In the genomic region with DNA sequence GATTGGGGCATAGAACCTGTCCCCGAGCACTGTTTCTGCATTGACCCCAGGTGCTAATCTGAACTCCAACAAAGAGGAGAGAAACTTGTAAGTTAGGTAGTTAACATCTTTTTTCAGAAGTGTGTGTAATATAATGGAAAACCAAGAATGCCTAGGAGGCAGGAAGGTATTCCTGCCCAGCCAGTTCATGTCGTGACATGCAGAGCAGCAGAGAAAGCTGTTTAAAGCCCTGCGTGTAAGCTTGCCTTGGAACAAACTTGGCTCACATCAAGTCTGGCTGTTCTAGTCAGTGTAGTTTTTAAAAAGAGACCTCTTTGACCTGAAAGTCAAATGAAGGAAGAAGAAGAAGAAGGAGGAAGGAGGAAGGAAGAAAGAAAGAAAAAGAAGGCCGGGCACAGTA, we compare ENCODE assay signal across 15 cellular contexts. TPM values are rescaled to one million over a fixed set of nuclear protein-coding genes. Genes with fewer than 3 reads are reported as not detected.
DNase-seq lines count a peak whose midpoint lies in the region; ATAC-seq, FAIRE-seq and TF ChIP-seq lines count a peak whose summit lies in the region.
"Had no signal": no experiment of that assay in that cellular context is flagged by ENCODE, and none has a peak within 500 bp of the region (broad histone marks: within the 10 kb centered on the region; RNA-seq: fewer than 3 reads in every experiment).

No MANE protein-coding gene starts in this region.

- peak overlapping the region; percentile 94 to 99 for H3K27ac ChIP-seq in kidney (ENCODE audit: low read depth in 2 of 2, low read length in 2 of 2)
- peak overlapping the region in 3 of 4 donors; percentile 98 to 100 (median 99) for H3K27ac ChIP-seq in gastrocnemius medialis
- no peak overlapping the region for H3K27ac ChIP-seq in A673 (ENCODE audit: low read depth, low read length, poor library complexity, severe bottlenecking)
- H3K27ac ChIP-seq: cardiac muscle cell had no signal

- no peaks in the 10 kb centered on the region for H3K9me3 Mint-ChIP-seq in activated B cell treated with CpG ODN at 0.5 μM for 24 hours
- H3K9me3 Mint-ChIP-seq: stimulated activated naive CD8-positive, alpha-beta T cell treated with anti-CD3 and anti-CD28 coated beads, Interleukin-15, Interleukin-2, amounts not matched to agents 100 ng/mL and 50 ng/mL, for 24 hours had no signal

- H3K27me3 Mint-ChIP-seq in activated B cell treated with CpG ODN at 0.5 μM for 24 hours: no peaks in the 10 kb centered on the region

- peak overlapping the region in 1 of 2 donors; percentile 92 for H3K9ac ChIP-seq in kidney (ENCODE audit: low read length in 2 of 2)

- peak; percentile 35 for DNase-seq in ELF-1 (ENCODE audit: low read depth, low spot score)
- no peak for DNase-seq in activated B cell treated with CpG ODN at 0.5 μM for 24 hours
- DNase-seq in kidney: no peak
- no peak for DNase-seq in gastrocnemius medialis
- no peak for DNase-seq in A673 (ENCODE audit: low spot score)
- DNase-seq in stimulated activated CD4-positive, alpha-beta T cell treated with anti-CD3 and anti-CD28 coated beads, Interleukin-15, amount 100 ng/mL, for 24 hours: no peak
- DNase-seq in GM03348 (ENCODE audit: low spot score): no peak
- DNase-seq: activated CD4-positive, CD25-positive, alpha-beta regulatory T cell; NCI-H1436; NCI-H69; Right ventricle myocardium superior; stimulated activated CD4-positive, alpha-beta T cell treated with anti-CD3 and anti-CD28 coated beads, Interleukin-4, amount 100 ng/mL, for 1 hour had no signal

- TF ChIP-seq CTCF in activated B cell treated with CpG ODN at 0.5 μM for 24 hours (IDR thresholded peaks at IDR 0.05): no peak
- TF ChIP-seq CTCF in kidney (IDR thresholded peaks at IDR 0.05; ENCODE audit: borderline replicate concordance, extremely low read depth, insufficient read depth): no peak
- TF ChIP-seq CTCF in gastrocnemius medialis (IDR thresholded peaks at IDR 0.05 in 4 of 5, conservative IDR thresholded peaks at IDR 0.05 in 1 of 5): no peak
- TF ChIP-seq CTCF in A673 (conservative IDR thresholded peaks at IDR 0.05; ENCODE audit: low read depth, low read length): no peak

- POLR2A ChIA-PET in activated B cell treated with CpG ODN at 0.5 μM for 24 hours (lab: Charles Lee) (interaction anchor here (0.6 to 3.8 kb wide), 3 partner anchors 11 to 83 kb away, joined by 3 to 62 read pairs (median 46); no protein-coding TSS in a partner anchor), A673 (lab: Charles Lee; ENCODE audit: low non-redundant PET) (no interaction called here)

- intact Hi-C loops in activated B cell treated with CpG ODN at 0.5 μM for 24 hours (cut with micrococcal nuclease) (loop anchor here (5.0 to 10.0 kb wide), 2 partner anchors 284 to 551 kb away; a partner anchor contains a TSS), kidney (cut with DNase I) (no loop called here), gastrocnemius medialis (cut with DNase I; ENCODE audit: low total_unique reads) (loop anchor here (10.0 kb wide), 2 partner anchors 496 to 914 kb away; no protein-coding TSS in a partner anchor), A673 (cut with micrococcal nuclease; ENCODE audit: unreplicated experiment) (loop anchor here (5.0 kb wide), 1 partner anchor 91 kb away; no protein-coding TSS in a partner anchor)

- no peaks in the 10 kb centered on the region for H3K9me3 ChIP-seq in kidney (ENCODE audit: control insufficient read depth in 1 of 2, low read length in 2 of 2)
- H3K9me3 ChIP-seq in gastrocnemius medialis: no peaks in the 10 kb centered on the region
- H3K9me3 ChIP-seq in A673 (ENCODE audit: low read depth, low read length, poor library complexity, severe bottlenecking): no peaks in the 10 kb centered on the region

- peak overlapping the region; percentile 64 for H3K4me3 Mint-ChIP-seq in activated B cell treated with CpG ODN at 0.5 μM for 24 hours

- H3K36me3 Mint-ChIP-seq in activated B cell treated with CpG ODN at 0.5 μM for 24 hours (ENCODE audit: low read depth): peaks cover 18% of the 10 kb centered on the region

- H3K27me3 ChIP-seq in gastrocnemius medialis (no peaks in the 10 kb centered on the region), A673 (replicated peaks; ENCODE audit: insufficient read depth, low read depth, low read length, poor library complexity) (no peaks in the 10 kb centered on the region)
- H3K27me3 ChIP-seq: cardiac muscle cell had no signal

- H3K4me3 ChIP-seq in kidney (ENCODE audit: low read length in 2 of 2): no peak overlapping the region
- no peak overlapping the region for H3K4me3 ChIP-seq in gastrocnemius medialis
- H3K4me3 ChIP-seq in A673 (ENCODE audit: low read depth, low read length, poor library complexity, severe bottlenecking): no peak overlapping the region
- H3K4me3 ChIP-seq: cardiac muscle cell had no signal

- TF ChIP-seq POLR2A in gastrocnemius medialis (IDR thresholded peaks at IDR 0.05): no peak

- peaks cover 30% of the 10 kb centered on the region for H3K4me1 Mint-ChIP-seq in activated B cell treated with CpG ODN at 0.5 μM for 24 hours

- CTCF ChIA-PET in activated B cell treated with CpG ODN at 0.5 μM for 24 hours (lab: Charles Lee): interaction anchor here (5.0 kb wide), 1 partner anchor 42 kb away, joined by 20 read pairs; no protein-coding TSS in a partner anchor
- CTCF ChIA-PET in A673 (lab: Charles Lee): no interaction called here

- H3K4me1 ChIP-seq in kidney (ENCODE audit: control insufficient read depth in 1 of 2, insufficient read depth in 1 of 2, low read depth in 1 of 2, low read length in 2 of 2) (peaks cover 10 to 12% of the 10 kb centered on the region in 2 donors), gastrocnemius medialis (peaks cover 25 to 30% of the 10 kb centered on the region in 2 donors), A673 (ENCODE audit: insufficient read depth, low read length, poor library complexity, severe bottlenecking) (peaks cover 24% of the 10 kb centered on the region)

- in situ Hi-C loops in gastrocnemius medialis (cut with MboI; ENCODE audit: low sequenced_read_pairs in 4 of 4): loop anchor here in 1 of 4 donors (10.0 kb wide), 1 partner anchor 84 kb away; no protein-coding TSS in a partner anchor

- peak overlapping the region; percentile 99 for H3K27ac Mint-ChIP-seq in activated B cell treated with CpG ODN at 0.5 μM for 24 hours

- ATAC-seq in activated B cell treated with CpG ODN at 0.5 μM for 24 hours (ENCODE audit: low read depth) (no peak), gastrocnemius medialis (no peak), HG02588 (IDR thresholded peaks at IDR 0.05; ENCODE audit: unreplicated experiment) (no peak)

- BruUV-seq in A673 (replicated peaks; lab: Mats Ljungman, UMichigan): no TSS peak

- no peak for FAIRE-seq in kidney (lab: Jason Lieb, UNC)

- H3K36me3 ChIP-seq in kidney (ENCODE audit: control insufficient read depth in 1 of 2, insufficient read depth in 2 of 2, low read length in 2 of 2) (no peaks in the 10 kb centered on the region), gastrocnemius medialis (peaks cover 0 to under 1% of the 10 kb centered on the region in 2 donors), A673 (ENCODE audit: insufficient read depth, low read length, poor library complexity, severe bottlenecking) (peaks cover under 1% of the 10 kb centered on the region)
- H3K36me3 ChIP-seq: cardiac muscle cell had no signal

RNA-seq across cellular contexts. Expression of a gene that starts 2.1 kb away (rescaled TPM):
- total RNA-seq in activated B cell treated with CpG ODN at 0.5 μM for 24 hours (70.8 and 75.8 TPM in 2 replicates), kidney (45.0 TPM), gastrocnemius medialis (100 to 1,000 TPM in 3 of 4 donors, 10 to 100 TPM in 1; 87.7 to 146 (median 103) TPM), A673 (2021) (39.2 and 41.2 TPM in 2 replicates)
- polyA plus RNA-seq in kidney (ENCODE audit: insufficient read depth, low read depth, low replicate concordance): 10.9 TPM
